Comparison of ENCODE assay signal across 8 cellular contexts in the genomic region with DNA sequence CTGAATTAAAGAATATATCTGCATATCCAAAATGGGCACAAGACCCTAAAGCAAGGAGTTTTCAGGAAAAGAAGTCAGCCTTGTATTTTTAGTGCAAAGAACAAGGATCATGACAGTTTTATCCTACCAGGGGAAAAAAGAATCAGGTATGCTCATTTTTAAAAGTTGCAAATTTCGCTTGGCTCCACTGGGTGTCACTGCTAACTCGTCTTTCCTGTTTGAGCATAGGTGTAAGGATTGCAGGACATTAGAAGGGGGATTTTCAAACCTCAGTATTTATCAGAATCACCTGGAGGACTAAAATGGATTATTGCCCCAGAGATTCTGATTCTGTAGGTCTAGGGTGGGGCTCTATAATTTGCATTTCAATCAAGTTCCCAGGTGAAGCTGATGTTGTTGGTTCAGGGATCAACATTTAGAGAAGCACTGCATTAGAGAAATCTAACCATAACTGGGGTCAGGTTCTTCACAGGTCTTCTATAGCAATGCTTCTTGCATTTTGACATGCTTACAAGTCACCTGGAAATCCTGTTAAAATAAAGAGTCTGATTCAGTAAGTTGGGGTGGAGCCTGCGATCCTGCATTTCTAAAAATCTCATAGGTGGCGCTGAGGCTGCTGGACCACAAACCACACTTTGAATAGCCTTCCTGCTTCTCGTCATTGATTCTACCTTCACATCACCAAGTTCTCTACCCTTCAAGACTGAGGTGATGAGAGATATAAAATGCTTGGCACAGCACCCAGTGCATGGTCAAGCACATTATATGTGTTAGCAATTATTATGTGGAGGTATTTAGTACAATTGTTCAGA. TPM values are rescaled to one million over a fixed set of nuclear protein-coding genes. Genes with fewer than 3 reads are reported as not detected.
DNase-seq lines count a peak whose midpoint lies in the region; ATAC-seq and TF ChIP-seq lines count a peak whose summit lies in the region.

No MANE protein-coding gene starts in this region.

- H3K27ac ChIP-seq in dorsolateral prefrontal cortex, result no peak overlapping the region

- no peaks in the 10 kb centered on the region for H3K27me3 ChIP-seq in dorsolateral prefrontal cortex

- no peak overlapping the region for H3K4me3 ChIP-seq in dorsolateral prefrontal cortex

- DNase-seq in SIG-M5 treated with dmso at 0.1 percent for 504 hours (lab: John Stamatoyannopoulos, UW; ENCODE audit: unreplicated experiment) (peak; percentile 14), SIG-M5 (lab: John Stamatoyannopoulos, UW) (no peak), NCI-H69 (lab: John Stamatoyannopoulos, UW) (peak; percentile 81), dorsolateral prefrontal cortex (no peak), putamen (ENCODE audit: low spot score) (peak; percentile 18)

- TF ChIP-seq CTCF in dorsolateral prefrontal cortex (IDR thresholded peaks at IDR 0.05 in 54 of 56, conservative IDR thresholded peaks at IDR 0.05 in 2 of 56; ENCODE audit: low read depth in 1 of 56, partially characterized antibody in 56 of 56), result peak in 54 of 56 donors; percentile 22 to 78 (median 56)

- ATAC-seq in HG02938 (IDR thresholded peaks at IDR 0.05; ENCODE audit: unreplicated experiment), result peak; percentile 52
- no peak for ATAC-seq in HG03354 (IDR thresholded peaks at IDR 0.05; ENCODE audit: poor library complexity, severe bottlenecking, unreplicated experiment)
- ATAC-seq in GM21619 (IDR thresholded peaks at IDR 0.05; ENCODE audit: unreplicated experiment), result no peak

- intact Hi-C loops in dorsolateral prefrontal cortex (cut with DNase I), result loop anchor here (5.0 to 10.0 kb wide), 2 partner anchors 1423 to 1711 kb away; no protein-coding TSS in a partner anchor

RNA-seq across cellular contexts. Expression of a gene that starts 39.6 kb away (rescaled TPM):
- 1 to 10 TPM in 67 of 120 experiments, under 1 TPM in 42, not detected in 11; 0.23 to 8.2 (median 1.2) TPM for total RNA-seq in dorsolateral prefrontal cortex

Comparison
In these comparisons a context has a peak if more than half of its experiments do, and no peak if none do; other contexts are left out.
1. DNase-seq: peak in SIG-M5 treated with dmso at 0.1 percent for 504 hours (single experiment), NCI-H69 (single experiment) and putamen (single experiment); none in SIG-M5 (single experiment) and dorsolateral prefrontal cortex (0 of 10).